ENCODE assay signal across 9 cellular contexts in the genomic region with DNA sequence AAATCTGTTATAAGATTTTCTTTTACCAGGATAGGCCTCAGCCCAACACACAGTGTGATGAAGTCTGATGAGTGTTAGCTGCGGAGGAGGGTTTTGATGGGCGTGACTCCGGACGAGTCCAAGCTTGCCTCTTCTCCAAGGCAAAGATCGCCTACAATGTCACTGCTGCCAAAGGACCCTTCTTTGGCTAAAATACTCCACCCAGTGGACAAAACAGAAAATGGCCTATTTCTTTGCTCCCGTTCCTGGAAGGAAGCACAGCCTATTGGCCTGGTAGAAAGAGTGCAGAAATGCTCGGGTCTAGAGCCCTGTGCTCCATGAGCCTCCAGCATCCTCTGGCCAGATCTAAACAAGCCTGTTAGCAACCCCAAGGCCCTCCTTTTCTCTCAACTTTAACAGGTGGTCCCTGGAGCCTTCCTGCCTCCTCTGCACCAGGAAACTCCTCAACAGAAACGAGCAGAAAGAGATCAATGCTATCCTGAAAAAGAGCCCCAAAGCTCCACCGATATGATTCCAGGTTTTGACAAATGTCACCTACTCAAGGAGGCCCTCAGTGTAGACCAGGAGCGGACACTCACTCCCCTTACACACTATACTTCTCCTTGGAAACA. TPM values are rescaled to one million over a fixed set of nuclear protein-coding genes. Genes with fewer than 3 reads are reported as not detected.
DNase-seq lines count a peak whose midpoint lies in the region; ATAC-seq and TF ChIP-seq lines count a peak whose summit lies in the region.
"Had no signal": no experiment of that assay in that cellular context is flagged by ENCODE, and none has a peak within 500 bp of the region (broad histone marks: within the 10 kb centered on the region; RNA-seq: fewer than 3 reads in every experiment).

No MANE protein-coding gene starts in this region.

- TF ChIP-seq CTCF in DND-41 (IDR thresholded peaks at IDR 0.05; ENCODE audit: borderline replicate concordance, extremely low read depth, low read length, poor library complexity, severe bottlenecking) = peak; percentile 83
- peak; percentile 54 to 83 (median 74) for TF ChIP-seq CTCF in heart left ventricle (IDR thresholded peaks at IDR 0.05)
- TF ChIP-seq CTCF in progenitor cell of endocrine pancreas (IDR thresholded peaks at IDR 0.05; ENCODE audit: unreplicated experiment) = peak; percentile 80

- no peak for TF ChIP-seq POLR2A in heart left ventricle (IDR thresholded peaks at IDR 0.05)

- H3K36me3 ChIP-seq in DND-41 (ENCODE audit: insufficient read depth, low read length) (no peaks in the 10 kb centered on the region), adipocyte (ENCODE audit: control insufficient read depth, insufficient read depth, low read length, severe bottlenecking) (no peaks in the 10 kb centered on the region), heart left ventricle (no peaks in the 10 kb centered on the region)

- H3K9me3 ChIP-seq in DND-41 (ENCODE audit: insufficient read depth, low read length, severe bottlenecking) = no peaks in the 10 kb centered on the region
- no peaks in the 10 kb centered on the region for H3K9me3 ChIP-seq in adipocyte (ENCODE audit: control insufficient read depth, low read length)
- H3K9me3 ChIP-seq in heart left ventricle = no peaks in the 10 kb centered on the region

- WGBS in heart left ventricle, 4 donors = 25 to 28% (median 26%) methylated on average over 10 of the region's 10 CpGs

- peaks cover 13% of the 10 kb centered on the region for H3K27me3 Mint-ChIP-seq in progenitor cell of endocrine pancreas

- H3K4me3 ChIP-seq in DND-41 (ENCODE audit: low read depth in 1 of 2, low read length in 2 of 2) (no peak overlapping the region), adipocyte (ENCODE audit: low read length) (no peak overlapping the region), heart left ventricle (peak overlapping the region in 4 of 12 donors; percentile 4 to 39 (median 32))

- peaks cover 10% of the 10 kb centered on the region for H3K4me1 Mint-ChIP-seq in progenitor cell of endocrine pancreas (ENCODE audit: low read depth)

- H4K20me1 ChIP-seq in DND-41 (ENCODE audit: insufficient read depth, low read length) = no peaks in the 10 kb centered on the region

- intact Hi-C loops in heart left ventricle (cut with DNase I) = loop anchor here (1.0 to 10.0 kb wide), 7 partner anchors 55 to 637 kb away; no protein-coding TSS in a partner anchor

- no peak overlapping the region for H2AFZ ChIP-seq in DND-41 (ENCODE audit: low read depth, low read length)

- peak overlapping the region; percentile 92 for H3K27ac Mint-ChIP-seq in progenitor cell of endocrine pancreas
- H3K27ac Mint-ChIP-seq: dendritic cell treated with granulocyte-macrophage colony-stimulating factor and Interleukin-4, amounts not matched to agents 40 ng/mL and 50 ng/mL, for 4 days had no signal

- H3K4me1 ChIP-seq in DND-41 (ENCODE audit: insufficient read depth, low read length) (0 out of 2 replicates have a peak, but pooled peaks cover 2% of the 10 kb centered on the region), adipocyte (ENCODE audit: control insufficient read depth, insufficient read depth, low read length) (peaks cover 7% of the 10 kb centered on the region), heart left ventricle (peaks cover 0 to 27% (median 6%) of the 10 kb centered on the region in 12 donors)

- H3K36me3 Mint-ChIP-seq in progenitor cell of endocrine pancreas (ENCODE audit: insufficient read depth) = no peaks in the 10 kb centered on the region

- DNase-seq in DND-41 (peak; percentile 48), NCI-H446 treated with DMSO at 0.1 percent for 48 hours (lab: John Stamatoyannopoulos, UW) (peak; percentile 77), adipocyte (ENCODE audit: low read depth) (peak; percentile 94), heart left ventricle (peak in 4 of 5 donors; percentile 68 to 79 (median 74)), progenitor cell of endocrine pancreas (ENCODE audit: low spot score, unreplicated experiment) (peak; percentile 43), OCI-M2 (lab: John Stamatoyannopoulos, UW; ENCODE audit: unreplicated experiment) (no peak)

- H3K27ac ChIP-seq in DND-41 (ENCODE audit: low read length) (no peak overlapping the region), heart left ventricle (peak overlapping the region in 9 of 12 donors; percentile 47 to 90 (median 68))

- peak overlapping the region; percentile 51 for H3K4me3 Mint-ChIP-seq in progenitor cell of endocrine pancreas (ENCODE audit: low read depth)
- H3K4me3 Mint-ChIP-seq: dendritic cell treated with granulocyte-macrophage colony-stimulating factor and Interleukin-4, amounts not matched to agents 40 ng/mL and 50 ng/mL, for 4 days had no signal

- H3K27me3 ChIP-seq in DND-41 (ENCODE audit: insufficient read depth, low read length, poor library complexity) = peaks cover 6% of the 10 kb centered on the region
- no peaks in the 10 kb centered on the region for H3K27me3 ChIP-seq in adipocyte (replicated peaks; ENCODE audit: control insufficient read depth, insufficient read depth, low read length)
- H3K27me3 ChIP-seq in heart left ventricle = no peaks in the 10 kb centered on the region

- no peaks in the 10 kb centered on the region for H3K79me2 ChIP-seq in DND-41 (ENCODE audit: insufficient read depth, low read length)

- no peak overlapping the region for H3K4me2 ChIP-seq in DND-41 (ENCODE audit: insufficient read depth, low read length)

- peak; percentile 90 for ATAC-seq in DND-41 (ENCODE audit: insufficient read depth, low read depth)
- ATAC-seq in GM19455 (IDR thresholded peaks at IDR 0.05; ENCODE audit: unreplicated experiment) = peak; percentile 90
- peak; percentile 90 for ATAC-seq in HG03565 (IDR thresholded peaks at IDR 0.05; ENCODE audit: unreplicated experiment)
- peak; percentile 65 to 83 (median 74) for ATAC-seq in heart left ventricle

- H3K9me3 Mint-ChIP-seq in progenitor cell of endocrine pancreas (ENCODE audit: low read depth) = no peaks in the 10 kb centered on the region
- H3K9me3 Mint-ChIP-seq: dendritic cell treated with granulocyte-macrophage colony-stimulating factor and Interleukin-4, amounts not matched to agents 40 ng/mL and 50 ng/mL, for 4 days had no signal

- no peak overlapping the region for H3K9ac ChIP-seq in DND-41 (ENCODE audit: low read depth, low read length)
- H3K9ac ChIP-seq in adipocyte (ENCODE audit: low read length) = peak overlapping the region; percentile 66

RNA-seq across cellular contexts. Expression of gene CASQ2, which starts 3.4 kb away (rescaled TPM):
- total RNA-seq in heart left ventricle (1,000 to 10,000 TPM in 5 of 9 donors, 100 to 1,000 TPM in 4; 700 to 1,692 (median 1,156) TPM), progenitor cell of endocrine pancreas (not detected in 2 replicates)
- polyA plus RNA-seq in heart left ventricle = 100 to 1,000 TPM; 444 to 563 TPM

Comparison
In these comparisons a context has a peak if more than half of its experiments do, and no peak if none do; other contexts are left out.
1. RNA of gene CASQ2, which starts 3.4 kb away (total RNA-seq): 700 to 1,692 TPM in heart left ventricle; not detected in progenitor cell of endocrine pancreas; every median in the first group is over 100 times any median in the second.
2. Peak in every context shown above with its lines, with median percentiles within 50 percentile points of each other: ATAC-seq and CTCF ChIP-seq.